28 cellular contexts compared by ENCODE assay signal in the genomic region with DNA sequence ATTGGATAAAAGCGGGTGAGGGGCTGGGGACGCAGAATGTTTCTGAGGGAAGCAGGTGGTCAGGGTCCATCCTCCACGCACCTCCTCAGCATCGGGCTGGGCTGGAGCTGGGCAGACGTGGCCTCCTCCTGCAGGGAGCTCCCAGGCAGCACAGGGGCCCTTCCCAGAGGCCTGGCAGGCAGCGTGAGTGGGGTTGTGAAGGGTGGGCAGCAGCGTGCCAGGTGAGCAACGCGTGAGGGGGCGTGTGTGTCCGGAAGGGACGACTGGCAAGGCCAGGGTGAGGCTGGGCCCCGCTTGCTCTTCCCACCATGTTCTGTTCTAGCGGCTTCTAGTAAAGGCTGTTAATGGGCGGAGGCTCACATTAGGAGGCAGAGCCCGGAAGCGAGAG. TPM values are rescaled to one million over a fixed set of nuclear protein-coding genes. Genes with fewer than 3 reads are reported as not detected.
A peak's percentile ranks its signal among the peaks of the same experiment; 100 is the strongest.
DNase-seq lines count a peak whose midpoint lies in the region; ATAC-seq, FAIRE-seq and TF ChIP-seq lines count a peak whose summit lies in the region.
"Had no signal": no experiment of that assay in that cellular context is flagged by ENCODE, and none has a peak within 500 bp of the region (broad histone marks: within the 10 kb centered on the region; RNA-seq: fewer than 3 reads in every experiment).

No MANE protein-coding gene starts in this region.

- POLR2A ChIA-PET in HepG2 (lab: Yijun Ruan, JAX) = no interaction called here
- POLR2A ChIA-PET in activated CD4-positive, alpha-beta T cell treated with anti-CD3 and anti-CD28 coated beads for 36 hours (lab: Charles Lee) = no interaction called here

- in situ Hi-C loops in HepG2 (cut with HindIII; ENCODE audit: extremely low pct_ligation_motif_present, low pct_unique_long_range_greater_than_20kb) = no loop called here
- in situ Hi-C loops in brain microvascular endothelial cell (cut with HindIII; ENCODE audit: low pct_ligation_motif_present, low sequenced_read_pairs) = no loop called here

- intact Hi-C loops in right lobe of liver (cut with DNase I) (no loop called here), HepG2 (cut with micrococcal nuclease; ENCODE audit: unreplicated experiment) (no loop called here), left colon (cut with DNase I, micrococcal nuclease) (no loop called here)
- intact Hi-C loops in activated CD4-positive, alpha-beta T cell treated with anti-CD3 and anti-CD28 coated beads for 36 hours (cut with DNase I, micrococcal nuclease) = no loop called here

- no peaks in the 10 kb centered on the region for H3K27me3 ChIP-seq in right lobe of liver
- no peaks in the 10 kb centered on the region for H3K27me3 ChIP-seq in HepG2 (ENCODE audit: control insufficient read depth in 1 of 2, insufficient read depth in 2 of 2, low read length in 2 of 2)
- no peaks in the 10 kb centered on the region for H3K27me3 ChIP-seq in osteoblast (ENCODE audit: insufficient read depth, low read length)
- no peaks in the 10 kb centered on the region for H3K27me3 ChIP-seq in brain microvascular endothelial cell (replicated peaks)
- H3K27me3 ChIP-seq: BLaER1 had no signal

- no peaks in the 10 kb centered on the region for H4K20me1 ChIP-seq in HepG2 (ENCODE audit: insufficient read depth, low read length)
- H4K20me1 ChIP-seq in osteoblast (ENCODE audit: insufficient read depth, low read length) = peaks cover 4% of the 10 kb centered on the region
- H4K20me1 ChIP-seq: BLaER1 had no signal

- H3K4me1 Mint-ChIP-seq in activated CD4-positive, alpha-beta T cell treated with anti-CD3 and anti-CD28 coated beads for 36 hours = no peaks in the 10 kb centered on the region
- H3K4me1 Mint-ChIP-seq: GM23338 had no signal

- no peak for TF ChIP-seq RAD21 in HepG2 (CRISPR knock-in tag; IDR thresholded peaks at IDR 0.05)

- no peak for FAIRE-seq in HepG2 (lab: Jason Lieb, UNC)
- FAIRE-seq: A549, GM12878, HTR-8/SVneo, RCC 7860 had no signal

- TF ChIP-seq EP300 in HepG2 (IDR thresholded peaks at IDR 0.05; ENCODE audit: low read depth in 2 of 2, low read length in 2 of 2) (no peak), HepG2 (CRISPR knock-in tag; IDR thresholded peaks at IDR 0.05; ENCODE audit: borderline replicate concordance) (no peak)

- H3K27ac ChIP-seq in right lobe of liver = no peak overlapping the region
- H3K27ac ChIP-seq in HepG2 (ENCODE audit: extremely low read length, insufficient read depth, low read length) = no peak overlapping the region
- H3K27ac ChIP-seq in osteoblast (ENCODE audit: low read depth, low read length) = no peak overlapping the region
- no peak overlapping the region for H3K27ac ChIP-seq in brain microvascular endothelial cell
- H3K27ac ChIP-seq: A549, BLaER1, KMS-11 had no signal

- H3K36me3 Mint-ChIP-seq in activated CD4-positive, alpha-beta T cell treated with anti-CD3 and anti-CD28 coated beads for 36 hours (ENCODE audit: low read depth) = no peaks in the 10 kb centered on the region

- TF ChIP-seq POLR2A in right lobe of liver (IDR thresholded peaks at IDR 0.05) (no peak), HepG2 (IDR thresholded peaks at IDR 0.05; ENCODE audit: insufficient read depth in 1 of 2, low read depth in 2 of 2, low read length in 2 of 2) (no peak)

- H2AFZ ChIP-seq in HepG2 (ENCODE audit: low read length) (no peak overlapping the region), osteoblast (ENCODE audit: low read length) (no peak overlapping the region)
- H2AFZ ChIP-seq: GM23338 had no signal

- no peaks in the 10 kb centered on the region for H3K9me3 ChIP-seq in right lobe of liver
- no peaks in the 10 kb centered on the region for H3K9me3 ChIP-seq in HepG2 (ENCODE audit: low read length)
- no peaks in the 10 kb centered on the region for H3K9me3 ChIP-seq in osteoblast (ENCODE audit: low read depth, low read length)
- H3K9me3 ChIP-seq: A549, BLaER1 had no signal

- TF ChIP-seq CTCF in right lobe of liver (IDR thresholded peaks at IDR 0.05) (no peak), HepG2 (CRISPR knock-in tag; IDR thresholded peaks at IDR 0.05) (no peak), osteoblast (IDR thresholded peaks at IDR 0.05; ENCODE audit: extremely low read depth, low read depth, low read length) (no peak), foreskin fibroblast (IDR thresholded peaks at IDR 0.05; ENCODE audit: low read depth, low read length) (no peak), brain microvascular endothelial cell (IDR thresholded peaks at IDR 0.05; ENCODE audit: low read depth, low read length, missing control alignments) (no peak)

- H3K9ac ChIP-seq in HepG2 (ENCODE audit: insufficient read depth, low read depth, low read length) = no peak overlapping the region
- H3K9ac ChIP-seq: BLaER1, KMS-11 had no signal

- H3K4me1 ChIP-seq in right lobe of liver = no peaks in the 10 kb centered on the region
- H3K4me1 ChIP-seq in HepG2 (ENCODE audit: insufficient read depth, low read length) = peaks cover 1% of the 10 kb centered on the region
- H3K4me1 ChIP-seq in osteoblast (ENCODE audit: insufficient read depth, low read length) = no peaks in the 10 kb centered on the region
- H3K4me1 ChIP-seq: A549, BLaER1 had no signal

- H3K4me2 ChIP-seq in HepG2 (ENCODE audit: low read depth, low read length) (no peak overlapping the region), osteoblast (ENCODE audit: insufficient read depth, low read length) (no peak overlapping the region)
- H3K4me2 ChIP-seq: A549, BLaER1, GM23338, KMS-11 had no signal

- no peak for ATAC-seq in right lobe of liver
- no peak for ATAC-seq in HepG2
- peak; percentile 47 for ATAC-seq in left colon
- ATAC-seq in activated CD4-positive, alpha-beta T cell treated with anti-CD3 and anti-CD28 coated beads for 36 hours = no peak
- ATAC-seq: A549, GM12878, GM23338, Right ventricle myocardium inferior had no signal

- CTCF ChIA-PET in HepG2 (lab: Yijun Ruan, JAX; ENCODE audit: low intra/inter-chr PET ratio, low total read pairs) = no interaction called here
- CTCF ChIA-PET in activated CD4-positive, alpha-beta T cell treated with anti-CD3 and anti-CD28 coated beads for 36 hours (lab: Charles Lee) = no interaction called here

- no peak overlapping the region for H3K4me3 Mint-ChIP-seq in activated CD4-positive, alpha-beta T cell treated with anti-CD3 and anti-CD28 coated beads for 36 hours
- H3K4me3 Mint-ChIP-seq: CD4-positive, alpha-beta T cell; GM23338 had no signal

- 96% methylated on average over 4 of the region's 17 CpGs for WGBS in right lobe of liver (ENCODE audit: insufficient coverage, low coverage, low lambda C conversion rate, missing lambda C conversion rate)
- WGBS in HepG2 (ENCODE audit: low lambda C conversion rate) = 94% methylated on average over 17 of the region's 17 CpGs

- no peak overlapping the region for H3K27ac Mint-ChIP-seq in activated CD4-positive, alpha-beta T cell treated with anti-CD3 and anti-CD28 coated beads for 36 hours
- H3K27ac Mint-ChIP-seq: CD4-positive, alpha-beta T cell; GM23338 had no signal

- no peaks in the 10 kb centered on the region for H3K79me2 ChIP-seq in HepG2 (ENCODE audit: insufficient read depth, low read length)
- H3K79me2 ChIP-seq in osteoblast (ENCODE audit: insufficient read depth, low read length) = no peaks in the 10 kb centered on the region

- H3K27me3 Mint-ChIP-seq in activated CD4-positive, alpha-beta T cell treated with anti-CD3 and anti-CD28 coated beads for 36 hours = no peaks in the 10 kb centered on the region
- H3K27me3 Mint-ChIP-seq: CD4-positive, alpha-beta T cell had no signal

- no peaks in the 10 kb centered on the region for H3K9me3 Mint-ChIP-seq in activated CD4-positive, alpha-beta T cell treated with anti-CD3 and anti-CD28 coated beads for 36 hours (ENCODE audit: low read depth)
- H3K9me3 Mint-ChIP-seq: CD4-positive, alpha-beta T cell; GM23338 had no signal

- peak in 2 of 3 donors; percentile 16 to 29 for DNase-seq in right lobe of liver
- no peak for DNase-seq in HepG2 (ENCODE audit: low spot score)
- no peak for DNase-seq in left colon
- peak; percentile 41 for DNase-seq in osteoblast (ENCODE audit: insufficient read length, low spot score, missing footprints)
- no peak for DNase-seq in foreskin fibroblast
- DNase-seq in activated CD4-positive, alpha-beta T cell treated with anti-CD3 and anti-CD28 coated beads for 36 hours = no peak
- no peak for DNase-seq in brain microvascular endothelial cell
- DNase-seq: CD4-positive, alpha-beta T cell; COR-L47; DMS 273 treated with DMSO at 0.1 percent for 48 hours; DMS79 treated with DMSO at 0.1 percent for 48 hours; IMR-90; MV-4-11; NCI-H1417; NCI-H1694 treated with DMSO at 0.1 percent for 48 hours; NCI-H2081 treated with DMSO at 0.1 percent for 48 hours; NCI-H2171 treated with DMSO at 0.1 percent for 48 hours; NCI-H446; NCI-H526 treated with DMSO at 0.1 percent for 48 hours; OCI-M1 had no signal

- H3K4me3 ChIP-seq in right lobe of liver (no peak overlapping the region), HepG2 (replicated peaks in 1 of 3; ENCODE audit: insufficient read depth in 1 of 3, low read depth in 2 of 3, low read length in 3 of 3) (no peak overlapping the region), osteoblast (ENCODE audit: insufficient read depth, low read length) (no peak overlapping the region), foreskin fibroblast (ENCODE audit: low read depth in 1 of 2, low read length in 2 of 2) (no peak overlapping the region), brain microvascular endothelial cell (ENCODE audit: low read depth, low read length) (no peak overlapping the region)
- H3K4me3 ChIP-seq: A549, BLaER1, GM12878, GM23338 had no signal

- H3K36me3 ChIP-seq in right lobe of liver (no peaks in the 10 kb centered on the region), HepG2 (replicated peaks in 1 of 2; ENCODE audit: control insufficient read depth in 1 of 2, insufficient read depth in 2 of 2, low read length in 2 of 2) (no peaks in the 10 kb centered on the region), osteoblast (ENCODE audit: insufficient read depth, low read length) (no peaks in the 10 kb centered on the region), brain microvascular endothelial cell (replicated peaks) (no peaks in the 10 kb centered on the region)

- no TSS peak for BruUV-seq in HepG2 (replicated peaks; lab: Mats Ljungman, UMichigan)

RNA-seq across cellular contexts. Expression of gene ANKRD9, which starts 17.1 kb away (rescaled TPM):
- total RNA-seq in right lobe of liver (10 to 100 TPM in 2 of 6 experiments, 1 to 10 TPM in 4; 7.5 to 33.8 (median 8.9) TPM), HepG2 (2016; rRNA removed; fragmentation: Illumina TruSeq; extraction: Trizol) (5.7 and 10.0 TPM in 2 replicates), left colon (100 to 1,000 TPM; 105 to 117 TPM), osteoblast (13.6 and 15.6 TPM in 2 replicates)
- 14.3 and 16.0 TPM in 2 replicates for total RNA-seq in HepG2 (2016; cell fraction: cytosol; rRNA removed; fragmentation: Illumina TruSeq; extraction: Trizol; ENCODE audit: low read depth)
- 5.0 and 10.4 TPM in 2 replicates for total RNA-seq in HepG2 (2016; cell fraction: insoluble cytoplasmic fraction; rRNA removed; fragmentation: Illumina TruSeq; extraction: Trizol)
- total RNA-seq in HepG2 (2016; cell fraction: membrane; rRNA removed; fragmentation: Illumina TruSeq; extraction: Trizol) = 17.4 and 22.1 TPM in 2 replicates
- 10.0 and 10.9 TPM in 2 replicates for total RNA-seq in HepG2 (2016; cell fraction: nucleus; rRNA removed; fragmentation: Illumina TruSeq; extraction: Trizol)
- 15.0 and 23.2 TPM in 2 replicates for polyA plus RNA-seq in HepG2 (2011; rRNA removed)
- 15.5 and 27.2 TPM in 2 replicates for polyA plus RNA-seq in HepG2 (2011; cell fraction: cytosol; rRNA removed)
- polyA plus RNA-seq in HepG2 (2011; cell fraction: nucleus; rRNA removed) = 167 and 168 TPM in 2 replicates
- polyA plus RNA-seq in HepG2 (2012) = 10.5 and 17.4 TPM in 2 replicates
- polyA plus RNA-seq in HepG2 (2016; cell fraction: cytosol; fragmentation: Illumina TruSeq; extraction: Trizol; ENCODE audit: low read depth) = 15.9 and 17.0 TPM in 2 replicates
- 5.9 and 6.8 TPM in 2 replicates for polyA plus RNA-seq in HepG2 (2016; cell fraction: insoluble cytoplasmic fraction; fragmentation: Illumina TruSeq; extraction: Trizol; ENCODE audit: low read depth)
- 15.7 and 16.1 TPM in 2 replicates for polyA plus RNA-seq in HepG2 (2016; cell fraction: membrane; fragmentation: Illumina TruSeq; extraction: Trizol; ENCODE audit: low read depth)
- polyA plus RNA-seq in HepG2 (2016; cell fraction: nucleus; fragmentation: Illumina TruSeq; extraction: Trizol; ENCODE audit: insufficient read depth, low read depth) = 29.1 and 29.7 TPM in 2 replicates
- 16.4 and 20.4 TPM in 2 replicates for polyA minus RNA-seq in HepG2 (2011; rRNA and poly(A)+ RNA removed; ENCODE audit: low replicate concordance)
- polyA minus RNA-seq in HepG2 (2011; cell fraction: cytosol; rRNA and poly(A)+ RNA removed) = 9.8 and 9.9 TPM in 2 replicates
- polyA minus RNA-seq in HepG2 (2011; cell fraction: nucleus; rRNA and poly(A)+ RNA removed) = 11.9 and 12.4 TPM in 2 replicates
- 1 to 10 TPM; 4.8 to 9.3 TPM for total RNA-seq in activated CD4-positive, alpha-beta T cell treated with anti-CD3 and anti-CD28 coated beads for 36 hours

Comparison
In these comparisons a context has a peak if more than half of its experiments do, and no peak if none do; other contexts are left out.
1. DNase-seq: peak in right lobe of liver (2 of 3) and osteoblast (single experiment); none in HepG2 (single experiment), left colon (0 of 2), foreskin fibroblast (0 of 2), activated CD4-positive, alpha-beta T cell treated with anti-CD3 and anti-CD28 coated beads for 36 hours (single experiment) and brain microvascular endothelial cell (single experiment).